ENCODE assay signal across 32 cellular contexts in the genomic region with DNA sequence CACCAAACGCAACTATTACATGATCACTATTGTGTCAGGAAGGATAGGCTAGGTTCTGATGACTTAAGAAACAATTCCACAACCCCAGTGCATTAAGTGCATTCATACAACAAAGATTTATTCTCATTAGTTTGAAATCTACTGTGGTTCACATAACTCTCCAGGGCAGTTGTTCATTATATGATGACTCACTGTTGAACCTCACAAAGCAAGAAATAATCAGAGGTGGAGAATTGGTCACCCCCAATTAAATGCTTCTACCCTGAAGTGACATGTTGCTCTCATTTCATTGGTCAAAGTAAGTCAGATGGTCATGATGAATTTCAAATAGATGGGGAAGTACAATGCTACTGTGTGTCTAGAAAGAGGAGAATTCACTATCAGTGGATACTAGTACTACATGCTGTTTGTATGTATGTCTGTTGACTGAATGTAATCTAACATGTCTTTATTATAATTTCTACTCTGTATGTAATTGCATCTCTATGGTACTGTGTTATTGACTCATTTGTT. TPM values are rescaled to one million over a fixed set of nuclear protein-coding genes. Genes with fewer than 3 reads are reported as not detected.
DNase-seq lines count a peak whose midpoint lies in the region; ATAC-seq, FAIRE-seq and TF ChIP-seq lines count a peak whose summit lies in the region.
"Had no signal": no experiment of that assay in that cellular context is flagged by ENCODE, and none has a peak within 500 bp of the region (broad histone marks: within the 10 kb centered on the region; RNA-seq: fewer than 3 reads in every experiment).

No MANE protein-coding gene starts in this region.

- no peak overlapping the region for H3K4me2 ChIP-seq in keratinocyte (ENCODE audit: control insufficient read depth, extremely low read depth, insufficient read depth, low read depth, low read length)
- H3K4me2 ChIP-seq: smooth muscle cell had no signal

- H3K9me3 ChIP-seq in keratinocyte (ENCODE audit: control insufficient read depth, low read depth, low read length) (no peaks in the 10 kb centered on the region), esophagus squamous epithelium (no peaks in the 10 kb centered on the region)
- H3K9me3 ChIP-seq: right atrium auricular region, testis had no signal

- no peak overlapping the region for H3K4me3 Mint-ChIP-seq in HFFc6
- no peak overlapping the region for H3K4me3 Mint-ChIP-seq in activated T-helper 17 cell treated with anti-CD3 and anti-CD28 coated beads, Interleukin-2, amount 50 U/mL, for 72 hours
- H3K4me3 Mint-ChIP-seq: activated naive CD4-positive, alpha-beta T cell treated with anti-CD3 and anti-CD28 coated beads, Interleukin-2, amount 50 U/mL, for 24 hours; mesothelial cell of epicardium had no signal

- WGBS in esophagus squamous epithelium, 2 donors, result 75 to 79% methylated on average over 1 of the region's 1 CpG

- TF ChIP-seq CTCF in HFFc6 (IDR thresholded peaks at IDR 0.05) (no peak), keratinocyte (optimal IDR thresholded peaks at IDR 0.05 in 1 of 3, IDR thresholded peaks at IDR 0.05 in 1 of 3, conservative IDR thresholded peaks at IDR 0.05 in 1 of 3; ENCODE audit: extremely low read depth in 1 of 3, insufficient read depth in 2 of 3, low read length in 3 of 3) (no peak), esophagus squamous epithelium (IDR thresholded peaks at IDR 0.05) (no peak)

- H2AFZ ChIP-seq in keratinocyte (ENCODE audit: control insufficient read depth, low read length), result no peak overlapping the region

- H3K4me3 ChIP-seq in keratinocyte (ENCODE audit: control insufficient read depth in 2 of 3, extremely low read depth in 1 of 3, insufficient read depth in 2 of 3, low read depth in 1 of 3, low read length in 3 of 3) (no peak overlapping the region), esophagus squamous epithelium (no peak overlapping the region)
- H3K4me3 ChIP-seq: right atrium auricular region, SK-N-MC, smooth muscle cell, testis had no signal

- H3K27me3 ChIP-seq in keratinocyte (ENCODE audit: control insufficient read depth, extremely low read depth, insufficient read depth, low read length) (peaks cover 8% of the 10 kb centered on the region), esophagus squamous epithelium (peaks cover 0 to 5% (median 0%) of the 10 kb centered on the region in 4 donors)
- H3K27me3 ChIP-seq: right atrium auricular region, testis had no signal

- H3K27ac ChIP-seq in keratinocyte (ENCODE audit: control insufficient read depth, insufficient read depth, low read length) (no peak overlapping the region), esophagus squamous epithelium (no peak overlapping the region)
- H3K27ac ChIP-seq: right atrium auricular region, SK-N-MC, testis had no signal

- intact Hi-C loops in esophagus squamous epithelium (cut with DNase I), result no loop called here

- dilution Hi-C loops in keratinocyte (cut with MboI; ENCODE audit: extremely low pct_ligation_motif_present, low sequenced_read_pairs), result no loop called here

- H3K4me1 ChIP-seq in keratinocyte (ENCODE audit: control insufficient read depth, extremely low read depth, insufficient read depth, low read length) (no peaks in the 10 kb centered on the region), esophagus squamous epithelium (peaks cover 0 to 7% (median 0%) of the 10 kb centered on the region in 3 donors)
- H3K4me1 ChIP-seq: testis had no signal

- peak; percentile 10 for DNase-seq in NCI-H748 (lab: John Stamatoyannopoulos, UW; ENCODE audit: unreplicated experiment)
- DNase-seq in NCI-H748 treated with DMSO at 0.1 percent for 48 hours (lab: John Stamatoyannopoulos, UW), result no peak
- peak; percentile 12 for DNase-seq in HFFc6
- no peak for DNase-seq in keratinocyte (ENCODE audit: low read depth, low spot score)
- DNase-seq in MV-4-11 (lab: John Stamatoyannopoulos, UW), result no peak
- DNase-seq in esophagus squamous epithelium (lab: John Stamatoyannopoulos, UW), result no peak
- DNase-seq: activated CD4-positive, CD25-positive, alpha-beta regulatory T cell treated with anti-CD3 and anti-CD28 coated beads, Interleukin-2, amount 50 U/mL, for 72 hours; activated CD8-positive, alpha-beta memory T cell treated with anti-CD3 and anti-CD28 coated beads for 24 hours; activated T-cell treated with anti-CD3 and anti-CD28 coated beads for 4 hours; amygdala; DND-41; KBM-7; MM.1S; NCI-H1417 treated with DMSO at 0.1 percent for 48 hours; NCI-H2107; NCI-H446; RPMI8226; stimulated activated naive CD4-positive, alpha-beta T cell treated with Interleukin-2 at 50 U/mL for 16 hours; T-helper 1 cell; testis had no signal

- ATAC-seq in activated T-helper 17 cell treated with anti-CD3 and anti-CD28 coated beads, Interleukin-2, amount 50 U/mL, for 72 hours (replicated peaks), result peak; percentile 32
- ATAC-seq in GM21717 (IDR thresholded peaks at IDR 0.05; ENCODE audit: unreplicated experiment), result no peak

- no peaks in the 10 kb centered on the region for H3K79me2 ChIP-seq in keratinocyte (ENCODE audit: control insufficient read depth, insufficient read depth, low read length)

- no peak overlapping the region for H3K9ac ChIP-seq in keratinocyte (ENCODE audit: control insufficient read depth, extremely low read depth, insufficient read depth, low read length)

- H3K27ac Mint-ChIP-seq in HFFc6, result no peak overlapping the region
- no peak overlapping the region for H3K27ac Mint-ChIP-seq in activated T-helper 17 cell treated with anti-CD3 and anti-CD28 coated beads, Interleukin-2, amount 50 U/mL, for 72 hours
- H3K27ac Mint-ChIP-seq: mesothelial cell of epicardium had no signal

- no peaks in the 10 kb centered on the region for H3K36me3 ChIP-seq in keratinocyte (ENCODE audit: control insufficient read depth in 2 of 2, extremely low read depth in 1 of 2, insufficient read depth in 2 of 2, low read length in 2 of 2)
- H3K36me3 ChIP-seq in esophagus squamous epithelium, result no peaks in the 10 kb centered on the region
- H3K36me3 ChIP-seq: right atrium auricular region had no signal

- H3K9me1 ChIP-seq in keratinocyte (ENCODE audit: control insufficient read depth, extremely low read depth, insufficient read depth, low read length), result no peaks in the 10 kb centered on the region

- H3K9me3 Mint-ChIP-seq in HFFc6, result no peaks in the 10 kb centered on the region
- H3K9me3 Mint-ChIP-seq in activated T-helper 17 cell treated with anti-CD3 and anti-CD28 coated beads, Interleukin-2, amount 50 U/mL, for 72 hours, result no peaks in the 10 kb centered on the region
- H3K9me3 Mint-ChIP-seq: activated naive CD4-positive, alpha-beta T cell treated with anti-CD3 and anti-CD28 coated beads, Interleukin-2, amount 50 U/mL, for 24 hours had no signal

- peak; percentile 43 for FAIRE-seq in keratinocyte (lab: Jason Lieb, UNC)
- FAIRE-seq: A204.1, GM18507, GM19239, H54, islet of Langerhans had no signal

- H3K27me3 Mint-ChIP-seq in HFFc6 (ENCODE audit: insufficient read depth), result peaks cover 26% of the 10 kb centered on the region
- no peaks in the 10 kb centered on the region for H3K27me3 Mint-ChIP-seq in activated T-helper 17 cell treated with anti-CD3 and anti-CD28 coated beads, Interleukin-2, amount 50 U/mL, for 72 hours
- H3K27me3 Mint-ChIP-seq: activated naive CD4-positive, alpha-beta T cell treated with anti-CD3 and anti-CD28 coated beads, Interleukin-2, amount 50 U/mL, for 24 hours had no signal

- peaks cover 12% of the 10 kb centered on the region for H3K4me1 Mint-ChIP-seq in HFFc6 (ENCODE audit: low read depth)
- peaks cover 30% of the 10 kb centered on the region for H3K4me1 Mint-ChIP-seq in activated T-helper 17 cell treated with anti-CD3 and anti-CD28 coated beads, Interleukin-2, amount 50 U/mL, for 72 hours
- H3K4me1 Mint-ChIP-seq: mesothelial cell of epicardium had no signal

- H3K36me3 Mint-ChIP-seq in HFFc6 (ENCODE audit: low read depth), result no peaks in the 10 kb centered on the region
- no peaks in the 10 kb centered on the region for H3K36me3 Mint-ChIP-seq in activated T-helper 17 cell treated with anti-CD3 and anti-CD28 coated beads, Interleukin-2, amount 50 U/mL, for 72 hours (ENCODE audit: low read depth)
- H3K36me3 Mint-ChIP-seq: activated naive CD4-positive, alpha-beta T cell treated with anti-CD3 and anti-CD28 coated beads, Interleukin-2, amount 50 U/mL, for 24 hours; mesothelial cell of epicardium had no signal

- no peak for TF ChIP-seq POLR2A in esophagus squamous epithelium (IDR thresholded peaks at IDR 0.05)

- H4K20me1 ChIP-seq in keratinocyte (ENCODE audit: control insufficient read depth, extremely low read depth, insufficient read depth, low read length), result no peaks in the 10 kb centered on the region

RNA-seq across cellular contexts. Expression of gene HELB, which starts 6.1 kb away (rescaled TPM):
- 1 to 10 TPM; 1.4 to 2.1 (median 1.8) TPM for total RNA-seq in HFFc6 (2021; fragmentation: NEBNext Ultra II Directional; extraction: Animal tissue kit (Norgen Biotek cat#: 25700))
- total RNA-seq in activated T-helper 17 cell treated with anti-CD3 and anti-CD28 coated beads, Interleukin-2, amount 50 U/mL, for 72 hours, result 10 to 100 TPM; 21.9 to 40.1 TPM
- 0.90 to 1.8 TPM (median 1.1 TPM) in 3 replicates for polyA plus RNA-seq in keratinocyte
- polyA plus RNA-seq in keratinocyte (2011; ENCODE audit: low read depth), result 0.69 TPM
- 0.34 and 0.95 TPM in 2 replicates for polyA plus RNA-seq in keratinocyte (2011; cell fraction: cytosol; rRNA removed)
- 2.2 and 2.4 TPM in 2 replicates for polyA plus RNA-seq in keratinocyte (2011; cell fraction: nucleus; rRNA removed)
- polyA plus RNA-seq in keratinocyte (2012; ENCODE audit: low replicate concordance), result 0.49 and 0.71 TPM in 2 replicates
- polyA minus RNA-seq in keratinocyte, result 1.4 to 4.6 TPM (median 1.8 TPM) in 3 replicates
- 1.2 TPM for polyA minus RNA-seq in keratinocyte (2011; cell fraction: cytosol; rRNA and poly(A)+ RNA removed)
- 3.2 and 6.6 TPM in 2 replicates for polyA minus RNA-seq in keratinocyte (2011; cell fraction: nucleus; rRNA and poly(A)+ RNA removed)
- 1 to 10 TPM in 3 of 4 donors, under 1 TPM in 1; 0.76 to 5.3 (median 1.8) TPM for total RNA-seq in esophagus squamous epithelium

Comparison
In these comparisons a context has a peak if more than half of its experiments do, and no peak if none do; other contexts are left out.
1. DNase-seq: peak in NCI-H748 (single experiment) and HFFc6 (single experiment); none in NCI-H748 treated with DMSO at 0.1 percent for 48 hours (single experiment), keratinocyte (single experiment), MV-4-11 (single experiment) and esophagus squamous epithelium (single experiment).